ENCODE assay signal across 1 cellular context in the genomic region with DNA sequence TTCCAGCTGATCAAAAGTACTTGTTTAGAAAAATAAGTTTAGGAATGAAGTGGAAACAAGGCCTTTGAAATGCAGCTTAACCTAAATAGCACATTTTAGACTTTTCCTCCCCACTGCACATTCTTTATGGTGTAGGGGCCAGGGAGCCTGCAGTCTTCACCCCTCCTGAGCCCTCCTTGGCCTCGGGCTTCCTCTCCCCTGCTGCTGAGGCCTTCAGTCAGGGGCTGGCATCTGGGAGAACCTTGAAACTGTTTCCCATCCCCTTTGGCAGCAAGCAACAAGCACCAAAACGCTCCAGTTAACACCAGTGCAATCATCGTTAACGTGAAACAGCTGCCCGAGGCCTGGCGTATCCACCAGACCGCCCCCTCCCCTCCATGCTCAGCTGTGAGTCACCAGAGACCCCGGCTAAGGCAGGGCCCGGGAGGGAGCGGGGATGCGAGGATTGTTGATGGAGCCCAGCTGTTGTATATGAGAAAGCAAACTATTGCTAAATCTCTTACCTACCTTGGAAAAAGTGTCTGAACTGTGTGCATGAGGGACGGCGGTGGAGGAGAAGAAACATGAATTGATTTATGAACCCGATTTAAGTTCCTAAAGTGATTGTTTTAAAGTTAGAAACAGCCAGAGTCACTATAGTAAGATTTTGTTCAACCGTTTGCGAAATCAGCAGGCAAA.
TF ChIP-seq lines count a peak whose summit lies in the region.

No MANE protein-coding gene starts in this region.

TF ChIP-seq in HepG2, 621 proteins besides CTCF, POLR2A, EP300 and RAD21 (continued from another document and continues in another):
- TF ChIP-seq ZNF318 (CRISPR knock-in tag; IDR thresholded peaks at IDR 0.05): peak; percentile 80; the same call in 1 of the 2 replicates
- TF ChIP-seq NR2F6 (IDR thresholded peaks at IDR 0.05): no peak
- TF ChIP-seq NR2F6 (CRISPR knock-in tag; IDR thresholded peaks at IDR 0.05): peak; percentile 18; the same call in 1 of the 2 replicates
- TF ChIP-seq GTF3A (CRISPR knock-in tag; conservative IDR thresholded peaks at IDR 0.05): 0 out of 2 replicates have a peak, but pooled peaks have one; percentile 34
- TF ChIP-seq DBP (CRISPR knock-in tag; IDR thresholded peaks at IDR 0.05; ENCODE audit: not compliant biosample characterization): no peak
- TF ChIP-seq SAP130 (CRISPR knock-in tag; IDR thresholded peaks at IDR 0.05; ENCODE audit: low read depth): peak; percentile 63; the same call in 1 of the 2 replicates
- no peak for TF ChIP-seq ATF1 (CRISPR knock-in tag; IDR thresholded peaks at IDR 0.05)
- no peak for TF ChIP-seq SOX6 (IDR thresholded peaks at IDR 0.05)
- peak; percentile 52 for TF ChIP-seq SOX6 (CRISPR knock-in tag; IDR thresholded peaks at IDR 0.05)
- TF ChIP-seq ZNF142 (CRISPR knock-in tag; IDR thresholded peaks at IDR 0.05): peak; percentile 58; the same call in 1 of the 2 replicates
- TF ChIP-seq, protein P1, sequence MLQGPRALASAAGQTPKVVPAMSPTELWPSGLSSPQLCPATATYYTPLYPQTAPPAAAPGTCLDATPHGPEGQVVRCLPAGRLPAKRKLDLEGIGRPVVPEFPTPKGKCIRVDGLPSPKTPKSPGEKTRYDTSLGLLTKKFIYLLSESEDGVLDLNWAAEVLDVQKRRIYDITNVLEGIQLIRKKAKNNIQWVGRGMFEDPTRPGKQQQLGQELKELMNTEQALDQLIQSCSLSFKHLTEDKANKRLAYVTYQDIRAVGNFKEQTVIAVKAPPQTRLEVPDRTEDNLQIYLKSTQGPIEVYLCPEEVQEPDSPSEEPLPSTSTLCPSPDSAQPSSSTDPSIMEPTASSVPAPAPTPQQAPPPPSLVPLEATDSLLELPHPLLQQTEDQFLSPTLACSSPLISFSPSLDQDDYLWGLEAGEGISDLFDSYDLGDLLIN (CRISPR knock-in tag; IDR thresholded peaks at IDR 0.05; ENCODE audit: borderline replicate concordance): no peak
- peak; percentile 58; the same call in 1 of the 2 replicates for TF ChIP-seq BRD4 (CRISPR knock-in tag; IDR thresholded peaks at IDR 0.05)
- 0 out of 2 replicates have a peak, but pooled peaks have one; percentile 39 for TF ChIP-seq NCOA5 (CRISPR knock-in tag; IDR thresholded peaks at IDR 0.05)
- TF ChIP-seq, protein P2, sequence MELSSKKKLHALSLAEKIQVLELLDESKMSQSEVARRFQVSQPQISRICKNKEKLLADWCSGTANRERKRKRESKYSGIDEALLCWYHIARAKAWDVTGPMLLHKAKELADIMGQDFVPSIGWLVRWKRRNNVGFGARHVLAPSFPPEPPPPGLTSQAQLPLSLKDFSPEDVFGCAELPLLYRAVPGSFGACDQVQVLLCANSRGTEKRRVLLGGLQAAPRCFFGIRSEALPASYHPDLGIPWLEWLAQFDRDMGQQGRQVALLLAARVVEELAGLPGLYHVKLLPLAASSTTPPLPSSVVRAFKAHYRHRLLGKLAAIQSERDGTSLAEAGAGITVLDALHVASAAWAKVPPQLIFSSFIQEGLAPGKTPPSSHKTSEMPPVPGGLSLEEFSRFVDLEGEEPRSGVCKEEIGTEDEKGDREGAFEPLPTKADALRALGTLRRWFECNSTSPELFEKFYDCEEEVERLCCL (CRISPR knock-in tag; IDR thresholded peaks at IDR 0.05; ENCODE audit: borderline replicate concordance): no peak
- no peak for TF ChIP-seq PLSCR1 (CRISPR knock-in tag; IDR thresholded peaks at IDR 0.05; ENCODE audit: borderline replicate concordance)
- no peak for TF ChIP-seq KDM5A (IDR thresholded peaks at IDR 0.05; ENCODE audit: borderline replicate concordance, low read length)
- TF ChIP-seq, protein P3, sequence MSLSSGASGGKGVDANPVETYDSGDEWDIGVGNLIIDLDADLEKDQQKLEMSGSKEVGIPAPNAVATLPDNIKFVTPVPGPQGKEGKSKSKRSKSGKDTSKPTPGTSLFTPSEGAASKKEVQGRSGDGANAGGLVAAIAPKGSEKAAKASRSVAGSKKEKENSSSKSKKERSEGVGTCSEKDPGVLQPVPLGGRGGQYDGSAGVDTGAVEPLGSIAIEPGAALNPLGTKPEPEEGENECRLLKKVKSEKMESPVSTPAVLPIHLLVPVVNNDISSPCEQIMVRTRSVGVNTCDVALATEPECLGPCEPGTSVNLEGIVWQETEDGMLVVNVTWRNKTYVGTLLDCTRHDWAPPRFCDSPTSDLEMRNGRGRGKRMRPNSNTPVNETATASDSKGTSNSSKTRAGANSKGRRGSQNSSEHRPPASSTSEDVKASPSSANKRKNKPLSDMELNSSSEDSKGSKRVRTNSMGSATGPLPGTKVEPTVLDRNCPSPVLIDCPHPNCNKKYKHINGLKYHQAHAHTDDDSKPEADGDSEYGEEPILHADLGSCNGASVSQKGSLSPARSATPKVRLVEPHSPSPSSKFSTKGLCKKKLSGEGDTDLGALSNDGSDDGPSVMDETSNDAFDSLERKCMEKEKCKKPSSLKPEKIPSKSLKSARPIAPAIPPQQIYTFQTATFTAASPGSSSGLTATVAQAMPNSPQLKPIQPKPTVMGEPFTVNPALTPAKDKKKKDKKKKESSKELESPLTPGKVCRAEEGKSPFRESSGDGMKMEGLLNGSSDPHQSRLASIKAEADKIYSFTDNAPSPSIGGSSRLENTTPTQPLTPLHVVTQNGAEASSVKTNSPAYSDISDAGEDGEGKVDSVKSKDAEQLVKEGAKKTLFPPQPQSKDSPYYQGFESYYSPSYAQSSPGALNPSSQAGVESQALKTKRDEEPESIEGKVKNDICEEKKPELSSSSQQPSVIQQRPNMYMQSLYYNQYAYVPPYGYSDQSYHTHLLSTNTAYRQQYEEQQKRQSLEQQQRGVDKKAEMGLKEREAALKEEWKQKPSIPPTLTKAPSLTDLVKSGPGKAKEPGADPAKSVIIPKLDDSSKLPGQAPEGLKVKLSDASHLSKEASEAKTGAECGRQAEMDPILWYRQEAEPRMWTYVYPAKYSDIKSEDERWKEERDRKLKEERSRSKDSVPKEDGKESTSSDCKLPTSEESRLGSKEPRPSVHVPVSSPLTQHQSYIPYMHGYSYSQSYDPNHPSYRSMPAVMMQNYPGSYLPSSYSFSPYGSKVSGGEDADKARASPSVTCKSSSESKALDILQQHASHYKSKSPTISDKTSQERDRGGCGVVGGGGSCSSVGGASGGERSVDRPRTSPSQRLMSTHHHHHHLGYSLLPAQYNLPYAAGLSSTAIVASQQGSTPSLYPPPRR (CRISPR knock-in tag; IDR thresholded peaks at IDR 0.05; ENCODE audit: borderline replicate concordance): 0 out of 2 replicates have a peak, but pooled peaks have one; percentile 21
- 0 out of 2 replicates have a peak, but pooled peaks have one; percentile 22 for TF ChIP-seq BORCS8-MEF2B (CRISPR knock-in tag; IDR thresholded peaks at IDR 0.05)
